ENCODE assay signal across 8 cellular contexts in genomic region chr1:246012271-246012854, GRCh38.
DNase-seq lines count a peak whose midpoint lies in the region; ATAC-seq and TF ChIP-seq lines count a peak whose summit lies in the region.

No MANE protein-coding gene starts in this region.

- POLR2A ChIA-PET in SK-N-SH (lab: Yijun Ruan, JAX), result no interaction called here

- H3K4me3 Mint-ChIP-seq in activated CD4-positive, alpha-beta T cell treated with anti-CD3 and anti-CD28 coated beads, Interleukin-2, amount 10 ng/mL, durations not matched to agents 24 days and 14 days, result no peak overlapping the region

- no peaks in the 10 kb centered on the region for H3K36me3 ChIP-seq in MM.1S (replicated peaks; ENCODE audit: insufficient read depth, low read length)
- H3K36me3 ChIP-seq in SK-N-SH (replicated peaks in 1 of 2; ENCODE audit: control insufficient read depth in 1 of 2, insufficient read depth in 2 of 2, low read length in 1 of 2), result no peaks in the 10 kb centered on the region
- H3K36me3 ChIP-seq in smooth muscle cell (ENCODE audit: low read depth), result no peaks in the 10 kb centered on the region

- H3K27me3 Mint-ChIP-seq in activated CD4-positive, alpha-beta T cell treated with anti-CD3 and anti-CD28 coated beads, Interleukin-2, amount 10 ng/mL, durations not matched to agents 24 days and 14 days, result no peaks in the 10 kb centered on the region

- ATAC-seq in foreskin keratinocyte (peak; percentile 53), HG02623 (IDR thresholded peaks at IDR 0.05; ENCODE audit: unreplicated experiment) (no peak)

- no peaks in the 10 kb centered on the region for H3K9me3 ChIP-seq in MM.1S (replicated peaks; ENCODE audit: insufficient read depth, low read length)
- H3K9me3 ChIP-seq in SK-N-SH, result no peaks in the 10 kb centered on the region
- no peaks in the 10 kb centered on the region for H3K9me3 ChIP-seq in smooth muscle cell (replicated peaks; ENCODE audit: low read depth)

- CTCF ChIA-PET in SK-N-SH (lab: Yijun Ruan, JAX), result interaction anchor here (0.8 to 4.2 kb wide), 13 partner anchors 9 to 859 kb away, joined by 3 to 24 read pairs (median 4); partner anchors contain the start of gene KIF26B

- no peaks in the 10 kb centered on the region for H3K36me3 Mint-ChIP-seq in activated CD4-positive, alpha-beta T cell treated with anti-CD3 and anti-CD28 coated beads, Interleukin-2, amount 10 ng/mL, durations not matched to agents 24 days and 14 days (ENCODE audit: low read depth)

- no peaks in the 10 kb centered on the region for H3K4me1 Mint-ChIP-seq in activated CD4-positive, alpha-beta T cell treated with anti-CD3 and anti-CD28 coated beads, Interleukin-2, amount 10 ng/mL, durations not matched to agents 24 days and 14 days

- H4K20me1 ChIP-seq in MM.1S (ENCODE audit: insufficient read depth, low read length) (no peaks in the 10 kb centered on the region), SK-N-SH (ENCODE audit: insufficient read depth) (no peaks in the 10 kb centered on the region), smooth muscle cell (ENCODE audit: low read depth) (no peaks in the 10 kb centered on the region)

- no peaks in the 10 kb centered on the region for H3K9me3 Mint-ChIP-seq in activated CD4-positive, alpha-beta T cell treated with anti-CD3 and anti-CD28 coated beads, Interleukin-2, amount 10 ng/mL, durations not matched to agents 24 days and 14 days

- peak; percentile 69 for TF ChIP-seq CTCF in MM.1S (IDR thresholded peaks at IDR 0.05; ENCODE audit: low read length)
- TF ChIP-seq CTCF in SK-N-SH (IDR thresholded peaks at IDR 0.05), result peak; percentile 68
- TF ChIP-seq CTCF in foreskin keratinocyte (conservative IDR thresholded peaks at IDR 0.05), result peak; percentile 67
- TF ChIP-seq CTCF in smooth muscle cell (IDR thresholded peaks at IDR 0.05; ENCODE audit: borderline replicate concordance, insufficient read depth, poor library complexity, severe bottlenecking), result peak; percentile 49

- peak; percentile 87 for TF ChIP-seq RAD21 in SK-N-SH (IDR thresholded peaks at IDR 0.05; ENCODE audit: low read length)

- intact Hi-C loops in activated CD4-positive, alpha-beta T cell treated with anti-CD3 and anti-CD28 coated beads, Interleukin-2, amount 10 ng/mL, durations not matched to agents 24 days and 14 days (cut with micrococcal nuclease), result loop anchor here (1.0 to 10.0 kb wide), 3 partner anchors 102 to 480 kb away; no protein-coding TSS in a partner anchor

- no peaks in the 10 kb centered on the region for H3K27me3 ChIP-seq in MM.1S (replicated peaks; ENCODE audit: insufficient read depth, low read length)
- no peaks in the 10 kb centered on the region for H3K27me3 ChIP-seq in SK-N-SH (ENCODE audit: insufficient read depth)
- H3K27me3 ChIP-seq in foreskin keratinocyte, result no peaks in the 10 kb centered on the region
- no peaks in the 10 kb centered on the region for H3K27me3 ChIP-seq in smooth muscle cell (ENCODE audit: low read depth)

- H3K9me2 ChIP-seq in MM.1S (replicated peaks; ENCODE audit: insufficient read depth, low read length) (no peaks in the 10 kb centered on the region), SK-N-SH (no peaks in the 10 kb centered on the region)

- WGBS in SK-N-SH (ENCODE audit: low lambda C conversion rate), result 35% methylated on average over 7 of the region's 7 CpGs
- 39% methylated on average over 7 of the region's 7 CpGs for WGBS in smooth muscle cell (ENCODE audit: low lambda C conversion rate)

- H3K27ac ChIP-seq in MM.1S (ENCODE audit: low read length), result no peak overlapping the region
- no peak overlapping the region for H3K27ac ChIP-seq in SK-N-SH (ENCODE audit: low read depth in 2 of 2, low read length in 1 of 2)
- no peak overlapping the region for H3K27ac ChIP-seq in foreskin keratinocyte
- H3K27ac ChIP-seq in smooth muscle cell (ENCODE audit: low read depth), result no peak overlapping the region

- H3K79me2 ChIP-seq in MM.1S (ENCODE audit: low read length) (no peaks in the 10 kb centered on the region), SK-N-SH (ENCODE audit: insufficient read depth) (no peaks in the 10 kb centered on the region), smooth muscle cell (ENCODE audit: low read depth) (no peaks in the 10 kb centered on the region)

- no peak for TF ChIP-seq EP300 in SK-N-SH (IDR thresholded peaks at IDR 0.05; ENCODE audit: borderline replicate concordance in 1 of 2, low read depth in 1 of 2, low read length in 1 of 2)

- DNase-seq in activated CD4-positive, alpha-beta T cell treated with anti-CD3 and anti-CD28 coated beads, Interleukin-2, amount 10 ng/mL, durations not matched to agents 24 days and 14 days, result peak; percentile 58
- DNase-seq in activated CD4-positive, alpha-beta T cell treated with anti-CD3 and anti-CD28 coated beads for 1 hour, result no peak
- DNase-seq in MM.1S (peak; percentile 30), SK-N-SH (peak; percentile 58), foreskin keratinocyte (peak in 1 of 2 donors; percentile 28), smooth muscle cell (lab: John Stamatoyannopoulos, UW; ENCODE audit: unreplicated experiment) (no peak), NCI-H446 treated with DMSO at 0.1 percent for 48 hours (lab: John Stamatoyannopoulos, UW) (no peak)

- no peaks in the 10 kb centered on the region for H3F3A ChIP-seq in MM.1S (ENCODE audit: insufficient read depth, low read length)
- no peaks in the 10 kb centered on the region for H3F3A ChIP-seq in SK-N-SH (replicated peaks; ENCODE audit: insufficient read depth)
- H3F3A ChIP-seq in smooth muscle cell (ENCODE audit: low read depth), result no peaks in the 10 kb centered on the region

- H3K4me3 ChIP-seq in MM.1S (ENCODE audit: low read length) (no peak overlapping the region), SK-N-SH (ENCODE audit: low read depth in 2 of 2, low read length in 1 of 2) (no peak overlapping the region), smooth muscle cell (no peak overlapping the region)

- H3K27ac Mint-ChIP-seq in activated CD4-positive, alpha-beta T cell treated with anti-CD3 and anti-CD28 coated beads, Interleukin-2, amount 10 ng/mL, durations not matched to agents 24 days and 14 days, result no peak overlapping the region

- H2AFZ ChIP-seq in MM.1S (ENCODE audit: low read length) (no peak overlapping the region), SK-N-SH (ENCODE audit: low read depth) (no peak overlapping the region), smooth muscle cell (ENCODE audit: low read depth) (no peak overlapping the region)

- H3K4me2 ChIP-seq in MM.1S (ENCODE audit: low read depth, low read length) (no peak overlapping the region), SK-N-SH (no peak overlapping the region), smooth muscle cell (no peak overlapping the region)

- H3K9ac ChIP-seq in MM.1S (ENCODE audit: low read length), result no peak overlapping the region
- no peak overlapping the region for H3K9ac ChIP-seq in SK-N-SH
- H3K9ac ChIP-seq in smooth muscle cell (ENCODE audit: low read depth), result no peak overlapping the region

- no peaks in the 10 kb centered on the region for H3K4me1 ChIP-seq in MM.1S (ENCODE audit: low read length)
- no peaks in the 10 kb centered on the region for H3K4me1 ChIP-seq in SK-N-SH (ENCODE audit: control insufficient read depth in 1 of 2, insufficient read depth in 2 of 2, low read depth in 1 of 2, low read length in 1 of 2)
- peaks cover 8% of the 10 kb centered on the region for H3K4me1 ChIP-seq in foreskin keratinocyte
- H3K4me1 ChIP-seq in smooth muscle cell (ENCODE audit: low read depth), result no peaks in the 10 kb centered on the region

TF ChIP-seq in SK-N-SH, 30 proteins besides CTCF, POLR2A, EP300 and RAD21:
- peak; percentile 86 for TF ChIP-seq SMC3 (IDR thresholded peaks at IDR 0.05; ENCODE audit: low read depth, low read length)
- no peak for TF ChIP-seq FOXJ3 (CRISPR knock-in tag; IDR thresholded peaks at IDR 0.05)
TF ChIP-seq in SK-N-SH: peak in this region for 1.

Comparison
In these comparisons a context has a peak if more than half of its experiments do, and no peak if none do; other contexts are left out.
1. DNase-seq: peak in activated CD4-positive, alpha-beta T cell treated with anti-CD3 and anti-CD28 coated beads, Interleukin-2, amount 10 ng/mL, durations not matched to agents 24 days and 14 days (single experiment), MM.1S (single experiment) and SK-N-SH (single experiment); none in activated CD4-positive, alpha-beta T cell treated with anti-CD3 and anti-CD28 coated beads for 1 hour (single experiment), smooth muscle cell (single experiment) and NCI-H446 treated with DMSO at 0.1 percent for 48 hours (single experiment).
2. Peak in every context shown above with its lines, with median percentiles within 50 percentile points of each other: CTCF ChIP-seq.